8 cellular contexts compared by ENCODE assay signal in the genomic region with DNA sequence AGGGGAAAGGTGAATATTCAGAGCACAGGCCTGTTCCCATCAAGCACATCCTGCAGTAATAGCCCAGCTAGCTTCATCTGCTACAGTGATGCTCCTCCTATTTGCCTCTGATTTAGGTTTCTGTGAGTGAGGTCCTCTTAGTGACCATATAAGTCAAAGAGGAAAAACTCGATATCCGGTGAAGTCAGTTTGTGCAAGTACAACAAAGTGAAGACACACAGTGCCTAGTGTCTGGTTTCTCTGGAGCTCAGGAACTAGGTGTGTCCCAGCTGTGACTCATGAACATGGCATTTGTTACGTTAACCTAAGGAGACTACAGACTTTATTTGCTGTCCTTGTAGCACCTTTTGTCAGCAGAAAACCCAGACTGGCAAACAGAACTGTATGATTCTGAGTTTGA.
A peak's percentile ranks its signal among the peaks of the same experiment; 100 is the strongest.
DNase-seq lines count a peak whose midpoint lies in the region; ATAC-seq lines count a peak whose summit lies in the region.

No MANE protein-coding gene starts in this region.

- no peak for ATAC-seq in HG03280 (IDR thresholded peaks at IDR 0.05; ENCODE audit: unreplicated experiment)
- no peak for ATAC-seq in GM21447 (IDR thresholded peaks at IDR 0.05; ENCODE audit: unreplicated experiment)
- no peak for ATAC-seq in GM19455 (IDR thresholded peaks at IDR 0.05; ENCODE audit: unreplicated experiment)

- peak; percentile 77 for DNase-seq in SIG-M5 treated with dmso at 0.1 percent for 504 hours (lab: John Stamatoyannopoulos, UW; ENCODE audit: unreplicated experiment)
- no peak for DNase-seq in SIG-M5 (lab: John Stamatoyannopoulos, UW)
- DNase-seq in amniotic epithelial cell (ENCODE audit: low read depth), result peak; percentile 71
- DNase-seq in iris pigment epithelial cell (ENCODE audit: low read depth), result peak; percentile 71
- no peak for DNase-seq in OCI-M2 (lab: John Stamatoyannopoulos, UW; ENCODE audit: unreplicated experiment)

Comparison
In these comparisons a context has a peak if more than half of its experiments do, and no peak if none do; other contexts are left out.
1. DNase-seq: peak in SIG-M5 treated with dmso at 0.1 percent for 504 hours (single experiment), amniotic epithelial cell (single experiment) and iris pigment epithelial cell (single experiment); none in SIG-M5 (single experiment) and OCI-M2 (single experiment).